ENCODE assay signal across 22 cellular contexts in genomic region chr18:199214-199613, GRCh38. TPM values are rescaled to one million over a fixed set of nuclear protein-coding genes. Genes with fewer than 3 reads are reported as not detected.
DNase-seq lines count a peak whose midpoint lies in the region; ATAC-seq and TF ChIP-seq lines count a peak whose summit lies in the region.
"Had no signal": no experiment of that assay in that cellular context is flagged by ENCODE, and none has a peak within 500 bp of the region (broad histone marks: within the 10 kb centered on the region; RNA-seq: fewer than 3 reads in every experiment).

No MANE protein-coding gene starts in this region.

- ATAC-seq in GM19397 (IDR thresholded peaks at IDR 0.05; ENCODE audit: unreplicated experiment): no peak
- ATAC-seq: SK-N-SH treated with all-trans-retinoic acid at 6 μM for 48 hours, T-helper 17 cell had no signal

- H3K4me3 ChIP-seq in colonic mucosa: no peak overlapping the region
- H3K4me3 ChIP-seq: GM23248, SJCRH30 had no signal

- no peak for TF ChIP-seq CTCF in colonic mucosa (IDR thresholded peaks at IDR 0.05)

- peak; percentile 69 for DNase-seq in DMS53 (lab: John Stamatoyannopoulos, UW)
- DNase-seq in EH (ENCODE audit: low read depth): peak; percentile 16
- peak; percentile 3 for DNase-seq in M059J (ENCODE audit: low read depth)
- peak; percentile 34 for DNase-seq in iris pigment epithelial cell (ENCODE audit: low read depth)
- no peak for DNase-seq in colonic mucosa
- no peak for DNase-seq in HCEC 1CT
- DNase-seq: C1 segment of cervical spinal cord; CD4-positive, alpha-beta memory T cell; DMS79 treated with DMSO at 0.1 percent for 48 hours; H9; HFFc6; Karpas-422; MV-4-11; NCI-H1105; NCI-H1436 treated with DMSO at 0.1 percent for 48 hours; NCI-H446 treated with DMSO at 0.1 percent for 48 hours; NCI-H526; SJCRH30; T-helper 17 cell had no signal

- intact Hi-C loops in colonic mucosa (cut with DNase I): no loop called here

- no peaks in the 10 kb centered on the region for H3K4me1 ChIP-seq in colonic mucosa
- H3K4me1 ChIP-seq: SJCRH30 had no signal

- H3K9me3 ChIP-seq in colonic mucosa: no peaks in the 10 kb centered on the region
- H3K9me3 ChIP-seq: SJCRH30 had no signal

- no peaks in the 10 kb centered on the region for H3K27me3 ChIP-seq in colonic mucosa
- H3K27me3 ChIP-seq: SJCRH30 had no signal

- no peak overlapping the region for H3K27ac ChIP-seq in colonic mucosa
- H3K27ac ChIP-seq: GM23248, SJCRH30 had no signal

- H3K36me3 ChIP-seq in colonic mucosa: peaks cover 7% of the 10 kb centered on the region

- no peak overlapping the region for H3K9ac ChIP-seq in colonic mucosa (ENCODE audit: low read depth in 2 of 2, low read length in 2 of 2)
- H3K9ac ChIP-seq: GM23248 had no signal

RNA-seq across cellular contexts. Expression of gene USP14, which starts 40.9 kb away (rescaled TPM):
- total RNA-seq in M059J (2014; rRNA removed; shearing (Covaris generic)): 9.9 and 42.3 TPM in 2 replicates
- 10 to 100 TPM; 36.0 to 55.9 TPM for total RNA-seq in colonic mucosa

Comparison
In these comparisons a context has a peak if more than half of its experiments do, and no peak if none do; other contexts are left out.
1. DNase-seq: peak in DMS53 (single experiment), EH (single experiment), M059J (single experiment) and iris pigment epithelial cell (single experiment); none in colonic mucosa (single experiment) and HCEC 1CT (single experiment).